ENCODE assay signal across 8 cellular contexts in the genomic region with DNA sequence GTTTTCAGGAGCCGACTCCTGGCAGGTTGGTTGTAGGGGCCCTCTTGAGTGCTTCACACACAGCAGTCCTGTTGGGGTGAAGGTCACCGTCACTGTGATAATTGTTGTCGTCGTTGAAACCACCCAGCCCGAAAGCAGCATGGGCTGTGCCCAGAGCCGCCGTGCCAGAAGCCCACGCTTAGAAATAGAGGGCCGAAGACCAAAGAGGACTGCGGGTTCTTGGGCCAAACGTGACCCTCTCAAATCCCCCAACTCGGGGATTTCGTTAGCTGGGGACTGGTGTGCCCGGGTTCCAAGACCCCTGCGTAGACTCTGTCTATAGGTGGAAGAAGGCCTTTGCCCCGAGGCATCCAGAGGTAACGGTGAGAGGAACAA. TPM values are rescaled to one million over a fixed set of nuclear protein-coding genes. Genes with fewer than 3 reads are reported as not detected.
DNase-seq lines count a peak whose midpoint lies in the region; ATAC-seq, FAIRE-seq and TF ChIP-seq lines count a peak whose summit lies in the region.

No MANE protein-coding gene starts in this region.

- FAIRE-seq in astrocyte (lab: Jason Lieb, UNC) = no peak

- peaks cover 4% of the 10 kb centered on the region for H3K27me3 ChIP-seq in astrocyte (ENCODE audit: insufficient read depth, low read length)
- no peaks in the 10 kb centered on the region for H3K27me3 ChIP-seq in lower lobe of right lung (ENCODE audit: low read depth)
- H3K27me3 ChIP-seq in suprapubic skin = peaks cover 7% of the 10 kb centered on the region

- H4K20me1 ChIP-seq in astrocyte (ENCODE audit: insufficient read depth, low read length) = no peaks in the 10 kb centered on the region

- H3K79me2 ChIP-seq in astrocyte (ENCODE audit: insufficient read depth, low read length) = no peaks in the 10 kb centered on the region

- no peaks in the 10 kb centered on the region for H3K36me3 Mint-ChIP-seq in activated CD4-positive, alpha-beta memory T cell treated with anti-CD3 and anti-CD28 coated beads for 36 hours
- no peaks in the 10 kb centered on the region for H3K36me3 Mint-ChIP-seq in activated CD4-positive, alpha-beta memory T cell treated with anti-CD3 and anti-CD28 coated beads, Interleukin-2, amount 10 ng/mL, durations not matched to agents 7 days and 5 days (ENCODE audit: low read depth)
- H3K36me3 Mint-ChIP-seq in astrocyte (ENCODE audit: low read depth, unreplicated experiment) = peaks cover 3% of the 10 kb centered on the region

- CTCF ChIA-PET in activated CD4-positive, alpha-beta memory T cell treated with anti-CD3 and anti-CD28 coated beads for 36 hours (lab: Charles Lee) = interaction anchor here (0.7 to 6.7 kb wide), 37 partner anchors 9 to 945 kb away, joined by 3 to 182 read pairs (median 6); a partner anchor contains a TSS
- CTCF ChIA-PET in activated CD4-positive, alpha-beta memory T cell treated with anti-CD3 and anti-CD28 coated beads, Interleukin-2, amount 10 ng/mL, durations not matched to agents 7 days and 5 days (lab: Charles Lee) = interaction anchor here (0.6 to 5.9 kb wide), 38 partner anchors 10 to 1342 kb away, joined by 3 to 136 read pairs (median 8); a partner anchor contains a TSS

- no peak overlapping the region for H3K27ac ChIP-seq in astrocyte (ENCODE audit: low read depth, low read length)
- peak overlapping the region; percentile 96 for H3K27ac ChIP-seq in lower lobe of right lung
- peak overlapping the region; percentile 95 for H3K27ac ChIP-seq in suprapubic skin

- DNase-seq in activated CD4-positive, alpha-beta memory T cell treated with anti-CD3 and anti-CD28 coated beads for 36 hours = no peak
- no peak for DNase-seq in activated CD4-positive, alpha-beta memory T cell treated with anti-CD3 and anti-CD28 coated beads, Interleukin-2, amount 10 ng/mL, durations not matched to agents 7 days and 5 days
- DNase-seq in astrocyte (ENCODE audit: low read depth) = no peak
- DNase-seq in lower lobe of right lung = no peak
- DNase-seq in suprapubic skin (ENCODE audit: low spot score in 2 of 2) = no peak
- no peak for DNase-seq in HPDE6-E6E7 (ENCODE audit: extremely low spot score)

- WGBS in suprapubic skin = 79% methylated on average over 11 of the region's 17 CpGs

- intact Hi-C loops in activated CD4-positive, alpha-beta memory T cell treated with anti-CD3 and anti-CD28 coated beads for 36 hours (cut with micrococcal nuclease) = loop anchor here (1.0 kb wide), 1 partner anchor 249 kb away; no protein-coding TSS in a partner anchor
- intact Hi-C loops in lower lobe of right lung (cut with DNase I) = no loop called here

- H3K27ac Mint-ChIP-seq in activated CD4-positive, alpha-beta memory T cell treated with anti-CD3 and anti-CD28 coated beads for 36 hours = no peak overlapping the region
- H3K27ac Mint-ChIP-seq in activated CD4-positive, alpha-beta memory T cell treated with anti-CD3 and anti-CD28 coated beads, Interleukin-2, amount 10 ng/mL, durations not matched to agents 7 days and 5 days = no peak overlapping the region
- H3K27ac Mint-ChIP-seq in astrocyte (ENCODE audit: unreplicated experiment) = no peak overlapping the region

- H3K9ac ChIP-seq in astrocyte (ENCODE audit: low read length) = peak overlapping the region; percentile 82

- no peaks in the 10 kb centered on the region for H3K36me3 ChIP-seq in astrocyte (ENCODE audit: insufficient read depth, low read length)
- H3K36me3 ChIP-seq in lower lobe of right lung = no peaks in the 10 kb centered on the region
- no peaks in the 10 kb centered on the region for H3K36me3 ChIP-seq in suprapubic skin

- peak overlapping the region; percentile 98 for H3K4me2 ChIP-seq in astrocyte (ENCODE audit: low read length)

- TF ChIP-seq CTCF in astrocyte (IDR thresholded peaks at IDR 0.05; ENCODE audit: insufficient read depth, low read depth, low read length) = no peak
- no peak for TF ChIP-seq CTCF in lower lobe of right lung (IDR thresholded peaks at IDR 0.05)
- TF ChIP-seq CTCF in suprapubic skin (IDR thresholded peaks at IDR 0.05) = no peak

- POLR2A ChIA-PET in activated CD4-positive, alpha-beta memory T cell treated with anti-CD3 and anti-CD28 coated beads for 36 hours (lab: Charles Lee) = interaction anchor here (0.7 to 1.8 kb wide), 2 partner anchors 222 to 253 kb away, joined by 4 read pairs; a partner anchor contains a TSS
- POLR2A ChIA-PET in activated CD4-positive, alpha-beta memory T cell treated with anti-CD3 and anti-CD28 coated beads, Interleukin-2, amount 10 ng/mL, durations not matched to agents 7 days and 5 days (lab: Charles Lee) = interaction anchor here (1.6 to 3.3 kb wide), 4 partner anchors 9 to 253 kb away, joined by 4 to 20 read pairs (median 12); a partner anchor contains a TSS

- TF ChIP-seq EP300 in suprapubic skin (IDR thresholded peaks at IDR 0.05) = no peak

- peak overlapping the region; percentile 77 for H3K4me3 ChIP-seq in astrocyte (ENCODE audit: insufficient read depth, low read depth, low read length)
- H3K4me3 ChIP-seq in lower lobe of right lung = peak overlapping the region; percentile 74
- H3K4me3 ChIP-seq in suprapubic skin = peak overlapping the region; percentile 75

- H3K9me3 Mint-ChIP-seq in activated CD4-positive, alpha-beta memory T cell treated with anti-CD3 and anti-CD28 coated beads for 36 hours = no peaks in the 10 kb centered on the region
- no peaks in the 10 kb centered on the region for H3K9me3 Mint-ChIP-seq in activated CD4-positive, alpha-beta memory T cell treated with anti-CD3 and anti-CD28 coated beads, Interleukin-2, amount 10 ng/mL, durations not matched to agents 7 days and 5 days
- H3K9me3 Mint-ChIP-seq in astrocyte (ENCODE audit: unreplicated experiment) = peaks cover 8% of the 10 kb centered on the region

- H3K4me1 ChIP-seq in astrocyte (ENCODE audit: insufficient read depth, low read length) (no peaks in the 10 kb centered on the region), lower lobe of right lung (peaks cover 18% of the 10 kb centered on the region), suprapubic skin (peaks cover 21% of the 10 kb centered on the region)

- no peak for TF ChIP-seq POLR2A in suprapubic skin (IDR thresholded peaks at IDR 0.05)

- H3K4me1 Mint-ChIP-seq in activated CD4-positive, alpha-beta memory T cell treated with anti-CD3 and anti-CD28 coated beads for 36 hours (ENCODE audit: low read depth) = peaks cover 6% of the 10 kb centered on the region
- H3K4me1 Mint-ChIP-seq in activated CD4-positive, alpha-beta memory T cell treated with anti-CD3 and anti-CD28 coated beads, Interleukin-2, amount 10 ng/mL, durations not matched to agents 7 days and 5 days = peaks cover 10% of the 10 kb centered on the region
- no peaks in the 10 kb centered on the region for H3K4me1 Mint-ChIP-seq in astrocyte (ENCODE audit: low read depth, unreplicated experiment)

- H2AFZ ChIP-seq in astrocyte (ENCODE audit: low read depth, low read length) = peak overlapping the region; percentile 97

- H3K27me3 Mint-ChIP-seq in activated CD4-positive, alpha-beta memory T cell treated with anti-CD3 and anti-CD28 coated beads for 36 hours = peaks cover 5% of the 10 kb centered on the region
- peaks cover 7% of the 10 kb centered on the region for H3K27me3 Mint-ChIP-seq in activated CD4-positive, alpha-beta memory T cell treated with anti-CD3 and anti-CD28 coated beads, Interleukin-2, amount 10 ng/mL, durations not matched to agents 7 days and 5 days
- peaks cover 27% of the 10 kb centered on the region for H3K27me3 Mint-ChIP-seq in astrocyte (ENCODE audit: low read depth, unreplicated experiment)

- H3K9me3 ChIP-seq in astrocyte (ENCODE audit: insufficient read depth, low read depth, low read length) = peaks cover 4% of the 10 kb centered on the region
- no peaks in the 10 kb centered on the region for H3K9me3 ChIP-seq in lower lobe of right lung
- H3K9me3 ChIP-seq in suprapubic skin = no peaks in the 10 kb centered on the region

- peak overlapping the region; percentile 80 for H3K4me3 Mint-ChIP-seq in activated CD4-positive, alpha-beta memory T cell treated with anti-CD3 and anti-CD28 coated beads for 36 hours
- H3K4me3 Mint-ChIP-seq in activated CD4-positive, alpha-beta memory T cell treated with anti-CD3 and anti-CD28 coated beads, Interleukin-2, amount 10 ng/mL, durations not matched to agents 7 days and 5 days = no peak overlapping the region
- H3K4me3 Mint-ChIP-seq in astrocyte (ENCODE audit: unreplicated experiment) = peak overlapping the region; percentile 88

- ATAC-seq in lower lobe of right lung (no peak), HG03108 (IDR thresholded peaks at IDR 0.05; ENCODE audit: unreplicated experiment) (no peak), GM21825 (IDR thresholded peaks at IDR 0.05; ENCODE audit: unreplicated experiment) (no peak)

RNA-seq across cellular contexts. Expression of a gene that starts 7.5 kb away (rescaled TPM):
- total RNA-seq in activated CD4-positive, alpha-beta memory T cell treated with anti-CD3 and anti-CD28 coated beads for 36 hours = 1 to 10 TPM in 1 of 2 experiments, under 1 TPM in 1; 0.99 to 1.2 TPM
- under 1 TPM; 0.38 to 0.68 TPM for total RNA-seq in activated CD4-positive, alpha-beta memory T cell treated with anti-CD3 and anti-CD28 coated beads, Interleukin-2, amount 10 ng/mL, durations not matched to agents 7 days and 5 days
- total RNA-seq in astrocyte (0.14 and 0.27 TPM in 2 replicates), lower lobe of right lung (3.0 TPM), suprapubic skin (10 to 100 TPM in 1 of 4 donors, 1 to 10 TPM in 3; 4.2 to 12.3 (median 6.3) TPM)
